8 cellular contexts compared by ENCODE assay signal in the genomic region with DNA sequence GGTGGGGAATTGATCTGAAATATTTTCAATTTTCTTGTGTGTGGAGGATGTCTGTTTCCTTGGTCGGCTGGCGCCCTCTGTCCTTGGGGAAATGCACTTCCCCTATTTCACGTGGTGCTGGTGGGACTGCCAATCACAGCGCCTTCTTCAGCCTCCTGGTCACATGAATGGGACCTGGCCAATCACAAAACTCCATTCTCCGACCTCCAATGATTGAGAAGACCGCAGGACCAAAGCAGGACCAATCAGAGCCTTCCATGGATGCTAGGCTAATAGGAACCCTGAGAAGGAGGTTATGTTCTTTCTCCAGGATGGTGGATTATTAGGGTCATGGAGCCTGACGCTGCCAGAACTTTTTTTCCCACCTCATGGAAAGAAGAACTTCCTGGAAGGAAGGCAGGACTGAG.
DNase-seq lines count a peak whose midpoint lies in the region; ATAC-seq and TF ChIP-seq lines count a peak whose summit lies in the region.

No MANE protein-coding gene starts in this region.

- intact Hi-C loops in activated T-helper 2 cell treated with anti-CD3 and anti-CD28 coated beads, Interferon-gamma antibody, Interleukin-2, Interleukin-4, amounts not matched to agents 10 μg/mL and 5 μg/mL and 100 μg/mL, durations not matched to agents 14 hours and 24 hours and 36 hours (cut with micrococcal nuclease) = no loop called here

- H3K4me1 ChIP-seq in HEK293 (ENCODE audit: control insufficient read depth, insufficient read depth, low read length) = peaks cover 9% of the 10 kb centered on the region

- no peak overlapping the region for H3K4me3 ChIP-seq in HEK293 (ENCODE audit: low read depth, low read length)

- no peaks in the 10 kb centered on the region for H3K9me3 ChIP-seq in HEK293 (ENCODE audit: control insufficient read depth, insufficient read depth, low read depth, low read length)

- no peaks in the 10 kb centered on the region for H3K36me3 Mint-ChIP-seq in activated T-helper 2 cell treated with anti-CD3 and anti-CD28 coated beads, Interferon-gamma antibody, Interleukin-2, Interleukin-4, amounts not matched to agents 10 μg/mL and 5 μg/mL and 100 μg/mL, durations not matched to agents 14 hours and 24 hours and 36 hours (ENCODE audit: low read depth)

- DNase-seq in CD1c-positive myeloid dendritic cell (ENCODE audit: extremely low spot score) (peak; percentile 21), SK-MEL-5 (ENCODE audit: low read depth, low spot score) (peak; percentile 56), iPS-NIHi11 (ENCODE audit: low spot score) (peak; percentile 76), DMS153 (lab: John Stamatoyannopoulos, UW) (no peak)
- DNase-seq in activated T-helper 2 cell treated with anti-CD3 and anti-CD28 coated beads, Interferon-gamma antibody, Interleukin-2, Interleukin-4, amounts not matched to agents 10 μg/mL and 5 μg/mL and 100 μg/mL, durations not matched to agents 14 hours and 24 hours and 36 hours (ENCODE audit: low spot score) = no peak

- no peaks in the 10 kb centered on the region for H3K9me3 Mint-ChIP-seq in activated T-helper 2 cell treated with anti-CD3 and anti-CD28 coated beads, Interferon-gamma antibody, Interleukin-2, Interleukin-4, amounts not matched to agents 10 μg/mL and 5 μg/mL and 100 μg/mL, durations not matched to agents 14 hours and 24 hours and 36 hours

- in situ Hi-C loops in SK-MEL-5 (cut with HindIII; ENCODE audit: low pct_unique_long_range_greater_than_20kb, low sequenced_read_pairs) = no loop called here

- TF ChIP-seq CTCF in HEK293 (tag by site-specific recombination; IDR thresholded peaks at IDR 0.05) = no peak

- H3K27me3 Mint-ChIP-seq in activated T-helper 2 cell treated with anti-CD3 and anti-CD28 coated beads, Interferon-gamma antibody, Interleukin-2, Interleukin-4, amounts not matched to agents 10 μg/mL and 5 μg/mL and 100 μg/mL, durations not matched to agents 14 hours and 24 hours and 36 hours (ENCODE audit: low read depth) = peaks cover 14% of the 10 kb centered on the region

- H3K4me1 Mint-ChIP-seq in activated T-helper 2 cell treated with anti-CD3 and anti-CD28 coated beads, Interferon-gamma antibody, Interleukin-2, Interleukin-4, amounts not matched to agents 10 μg/mL and 5 μg/mL and 100 μg/mL, durations not matched to agents 14 hours and 24 hours and 36 hours (ENCODE audit: low read depth) = no peaks in the 10 kb centered on the region

- CTCF ChIA-PET in HEK293 (lab: Yijun Ruan, JAX) = interaction anchor here (1.7 to 1.8 kb wide), 2 partner anchors 14 to 346 kb away, joined by 5 to 6 read pairs; no protein-coding TSS in a partner anchor

- no peak overlapping the region for H3K4me3 Mint-ChIP-seq in activated T-helper 2 cell treated with anti-CD3 and anti-CD28 coated beads, Interferon-gamma antibody, Interleukin-2, Interleukin-4, amounts not matched to agents 10 μg/mL and 5 μg/mL and 100 μg/mL, durations not matched to agents 14 hours and 24 hours and 36 hours (ENCODE audit: low read depth)

- ATAC-seq in HG03439 (IDR thresholded peaks at IDR 0.05; ENCODE audit: unreplicated experiment) (no peak), HG03139 (IDR thresholded peaks at IDR 0.05; ENCODE audit: unreplicated experiment) (no peak)

- no peak overlapping the region for H3K27ac Mint-ChIP-seq in activated T-helper 2 cell treated with anti-CD3 and anti-CD28 coated beads, Interferon-gamma antibody, Interleukin-2, Interleukin-4, amounts not matched to agents 10 μg/mL and 5 μg/mL and 100 μg/mL, durations not matched to agents 14 hours and 24 hours and 36 hours

- POLR2A ChIA-PET in HEK293 (lab: Yijun Ruan, JAX) = no interaction called here

- no peak overlapping the region for H3K27ac ChIP-seq in HEK293 (ENCODE audit: extremely low read depth, low read depth, low read length)

- H3K36me3 ChIP-seq in HEK293 (ENCODE audit: control insufficient read depth in 2 of 2, insufficient read depth in 1 of 2, low read length in 2 of 2) = no peaks in the 10 kb centered on the region

TF ChIP-seq in HEK293, 187 proteins besides CTCF, POLR2A, EP300 and RAD21:
- TF ChIP-seq SETDB1 (IDR thresholded peaks at IDR 0.05; ENCODE audit: insufficient read length, low read length) (peak; percentile 59), ZNF140 (tag by site-specific recombination; IDR thresholded peaks at IDR 0.05) (no peak), SP2 (tag by site-specific recombination; IDR thresholded peaks at IDR 0.05) (peak; percentile 34)

Comparison
In these comparisons a context has a peak if more than half of its experiments do, and no peak if none do; other contexts are left out.
1. DNase-seq: peak in CD1c-positive myeloid dendritic cell (single experiment), SK-MEL-5 (single experiment) and iPS-NIHi11 (single experiment); none in activated T-helper 2 cell treated with anti-CD3 and anti-CD28 coated beads, Interferon-gamma antibody, Interleukin-2, Interleukin-4, amounts not matched to agents 10 μg/mL and 5 μg/mL and 100 μg/mL, durations not matched to agents 14 hours and 24 hours and 36 hours (single experiment) and DMS153 (single experiment).